1 cellular context compared by ENCODE assay signal in the genomic region with DNA sequence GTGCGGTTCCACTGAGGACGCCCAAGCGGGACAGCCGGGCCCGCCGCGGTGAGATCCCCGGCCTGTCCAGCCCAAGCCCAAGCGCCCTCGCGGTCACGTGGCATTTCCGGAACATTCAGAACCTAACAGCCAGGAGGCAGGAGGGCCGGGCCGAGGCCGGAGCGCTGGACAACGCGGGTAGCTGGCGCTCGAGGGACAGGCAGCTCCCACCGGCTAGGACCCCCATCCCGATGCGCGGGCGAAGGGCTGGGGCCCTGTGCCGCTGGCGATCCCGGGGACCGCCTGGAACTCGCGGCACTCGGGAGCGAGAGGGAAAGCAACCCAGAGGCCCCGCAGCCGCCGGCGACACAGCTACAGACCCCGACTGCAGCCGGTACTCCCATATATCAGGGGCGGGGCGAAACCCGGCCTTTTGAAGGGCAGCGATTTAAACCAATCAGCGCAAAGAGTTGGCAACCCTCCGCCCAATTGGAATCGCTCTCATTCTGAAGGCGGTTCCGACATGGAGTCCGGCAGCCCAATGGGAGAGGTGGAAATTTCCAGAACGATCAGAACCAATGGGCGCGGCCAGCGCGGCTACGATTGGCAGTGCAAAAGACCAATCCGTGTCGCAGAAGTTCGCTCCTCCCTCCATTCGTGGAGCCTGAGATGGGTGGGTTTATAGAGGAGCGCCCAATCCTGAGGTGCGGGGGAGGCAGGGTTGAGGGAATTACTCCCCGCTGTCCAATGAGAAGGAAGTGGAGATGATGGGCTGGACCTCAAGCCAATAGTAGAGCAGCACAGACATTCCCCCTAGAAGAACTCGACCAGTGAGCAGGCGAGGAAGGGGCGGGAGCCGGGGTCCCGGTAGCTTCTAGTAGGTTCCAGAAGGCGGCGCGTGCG.
A peak's percentile ranks its signal among the peaks of the same experiment; 100 is the strongest.
TF ChIP-seq lines count a peak whose summit lies in the region.

A gene (plus strand): TSS at position 849 of the 882 bp plus-strand sequence. CDS start 91 bp downstream, outside the sequence.

TF ChIP-seq in H1, 55 proteins besides CTCF, POLR2A, EP300 and RAD21:
- peak; percentile 97 for TF ChIP-seq CHD2 (IDR thresholded peaks at IDR 0.05; ENCODE audit: low read length)
- TF ChIP-seq KDM5A (IDR thresholded peaks at IDR 0.05; ENCODE audit: low read length) = no peak
- TF ChIP-seq CEBPB (IDR thresholded peaks at IDR 0.05; ENCODE audit: low read depth, low read length) = no peak
- TF ChIP-seq RXRA (IDR thresholded peaks at IDR 0.05; ENCODE audit: insufficient read depth, low read depth, low read length) = no peak
- no peak for TF ChIP-seq GABPA (IDR thresholded peaks at IDR 0.05; ENCODE audit: borderline replicate concordance, insufficient read depth, low read length)
- peak; percentile 85 for TF ChIP-seq GTF2F1 (IDR thresholded peaks at IDR 0.05; ENCODE audit: borderline replicate concordance, low read depth, low read length)
- TF ChIP-seq EGR1 (IDR thresholded peaks at IDR 0.05; ENCODE audit: borderline replicate concordance, low read depth, low read length) = peak; percentile 75; the same call in 1 of the 2 replicates
- no peak for TF ChIP-seq NANOG (IDR thresholded peaks at IDR 0.05; ENCODE audit: insufficient read depth, low read depth, low read length, poor library complexity, severe bottlenecking)
- no peak for TF ChIP-seq JUND (IDR thresholded peaks at IDR 0.05; ENCODE audit: low read length)
- TF ChIP-seq RNF2 (IDR thresholded peaks at IDR 0.05; ENCODE audit: borderline replicate concordance, low read depth, low read length, missing control alignments, poor library complexity, severe bottlenecking) = no peak
- no peak for TF ChIP-seq RFX5 (IDR thresholded peaks at IDR 0.05; ENCODE audit: borderline replicate concordance, low read depth, low read length)
- TF ChIP-seq, protein P1, sequence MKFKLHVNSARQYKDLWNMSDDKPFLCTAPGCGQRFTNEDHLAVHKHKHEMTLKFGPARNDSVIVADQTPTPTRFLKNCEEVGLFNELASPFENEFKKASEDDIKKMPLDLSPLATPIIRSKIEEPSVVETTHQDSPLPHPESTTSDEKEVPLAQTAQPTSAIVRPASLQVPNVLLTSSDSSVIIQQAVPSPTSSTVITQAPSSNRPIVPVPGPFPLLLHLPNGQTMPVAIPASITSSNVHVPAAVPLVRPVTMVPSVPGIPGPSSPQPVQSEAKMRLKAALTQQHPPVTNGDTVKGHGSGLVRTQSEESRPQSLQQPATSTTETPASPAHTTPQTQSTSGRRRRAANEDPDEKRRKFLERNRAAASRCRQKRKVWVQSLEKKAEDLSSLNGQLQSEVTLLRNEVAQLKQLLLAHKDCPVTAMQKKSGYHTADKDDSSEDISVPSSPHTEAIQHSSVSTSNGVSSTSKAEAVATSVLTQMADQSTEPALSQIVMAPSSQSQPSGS (IDR thresholded peaks at IDR 0.05; ENCODE audit: low read length) = no peak
- peak; percentile 97 for TF ChIP-seq PHF8 (conservative IDR thresholded peaks at IDR 0.05; ENCODE audit: low read depth, low read length)
- TF ChIP-seq SIN3A (conservative IDR thresholded peaks at IDR 0.05 in 1 of 2, IDR thresholded peaks at IDR 0.05 in 1 of 2; ENCODE audit: low read depth in 1 of 2, low read length in 2 of 2) = peak in 1 of 2 experiments; percentile 52; a peak in 1 of 4 replicates
- TF ChIP-seq NRF1 (IDR thresholded peaks at IDR 0.05; ENCODE audit: low read depth, low read length) = no peak; the same call in 1 of the 2 replicates
- TF ChIP-seq POLR2AphosphoS5 (IDR thresholded peaks at IDR 0.05; ENCODE audit: low read depth, low read length) = peak; percentile 84
- TF ChIP-seq ZNF274 (IDR thresholded peaks at IDR 0.05; ENCODE audit: borderline replicate concordance, extremely low read depth, low read length) = no peak
- TF ChIP-seq JUN (IDR thresholded peaks at IDR 0.05; ENCODE audit: low read depth, low read length) = no peak
- no peak for TF ChIP-seq BRCA1 (IDR thresholded peaks at IDR 0.05; ENCODE audit: low read depth, low read length)
- TF ChIP-seq CREB1 (IDR thresholded peaks at IDR 0.05) = peak; percentile 45; the same call in 1 of the 2 replicates
- no peak for TF ChIP-seq HDAC6 (IDR thresholded peaks at IDR 0.05; ENCODE audit: low read depth, low read length)
- TF ChIP-seq RBBP5 (IDR thresholded peaks at IDR 0.05; ENCODE audit: borderline replicate concordance, low read depth, low read length) = no peak
- TF ChIP-seq CBX5 (IDR thresholded peaks at IDR 0.05; ENCODE audit: low read depth, low read length) = no peak
- peak; percentile 94 for TF ChIP-seq TAF7 (optimal IDR thresholded peaks at IDR 0.05; ENCODE audit: borderline replicate concordance, low read depth, low read length)
- no peak for TF ChIP-seq CHD1 (IDR thresholded peaks at IDR 0.05; ENCODE audit: low read depth, low read length)
- peak; percentile 98 for TF ChIP-seq SP2 (IDR thresholded peaks at IDR 0.05; ENCODE audit: low read length)
- no peak for TF ChIP-seq KDM1A (IDR thresholded peaks at IDR 0.05; ENCODE audit: borderline replicate concordance, low read length)
- no peak for TF ChIP-seq BCL11A (IDR thresholded peaks at IDR 0.05; ENCODE audit: low read depth in 2 of 2, low read length in 2 of 2)
- TF ChIP-seq TAF1 (IDR thresholded peaks at IDR 0.05; ENCODE audit: low read depth, low read length) = peak; percentile 99
- no peak for TF ChIP-seq EZH2 (IDR thresholded peaks at IDR 0.05; ENCODE audit: low read depth, low read length, severe bottlenecking)
- TF ChIP-seq, protein P2, sequence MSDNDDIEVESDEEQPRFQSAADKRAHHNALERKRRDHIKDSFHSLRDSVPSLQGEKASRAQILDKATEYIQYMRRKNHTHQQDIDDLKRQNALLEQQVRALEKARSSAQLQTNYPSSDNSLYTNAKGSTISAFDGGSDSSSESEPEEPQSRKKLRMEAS (IDR thresholded peaks at IDR 0.05) = peak; percentile 94
- TF ChIP-seq SIRT6 (IDR thresholded peaks at IDR 0.05; ENCODE audit: low read length) = no peak
- TF ChIP-seq, protein P3, sequence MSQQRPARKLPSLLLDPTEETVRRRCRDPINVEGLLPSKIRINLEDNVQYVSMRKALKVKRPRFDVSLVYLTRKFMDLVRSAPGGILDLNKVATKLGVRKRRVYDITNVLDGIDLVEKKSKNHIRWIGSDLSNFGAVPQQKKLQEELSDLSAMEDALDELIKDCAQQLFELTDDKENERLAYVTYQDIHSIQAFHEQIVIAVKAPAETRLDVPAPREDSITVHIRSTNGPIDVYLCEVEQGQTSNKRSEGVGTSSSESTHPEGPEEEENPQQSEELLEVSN (IDR thresholded peaks at IDR 0.05) = peak; percentile 94
- TF ChIP-seq POU5F1 (IDR thresholded peaks at IDR 0.05; ENCODE audit: low read depth, low read length) = no peak
- TF ChIP-seq CTBP2 (IDR thresholded peaks at IDR 0.05; ENCODE audit: borderline replicate concordance, insufficient read depth, insufficient read length, low read length) = no peak
- peak; percentile 99 for TF ChIP-seq SP1 (IDR thresholded peaks at IDR 0.05; ENCODE audit: low read depth, low read length)
- TF ChIP-seq TBP (IDR thresholded peaks at IDR 0.05; ENCODE audit: low read depth, low read length) = peak; percentile 97
- TF ChIP-seq SIX5 (IDR thresholded peaks at IDR 0.05; ENCODE audit: low read depth, low read length) = no peak
- no peak for TF ChIP-seq KDM4A (IDR thresholded peaks at IDR 0.05; ENCODE audit: low read depth, low read length, severe bottlenecking)
- TF ChIP-seq ASH2L (IDR thresholded peaks at IDR 0.05; ENCODE audit: low read length) = peak; percentile 48
- no peak for TF ChIP-seq YY1 (IDR thresholded peaks at IDR 0.05; ENCODE audit: low read depth, low read length)
- TF ChIP-seq TCF12 (IDR thresholded peaks at IDR 0.05; ENCODE audit: low read depth, low read length) = no peak
- no peak for TF ChIP-seq HDAC2 (IDR thresholded peaks at IDR 0.05; ENCODE audit: borderline replicate concordance in 1 of 2, low read depth in 2 of 2, low read length in 2 of 2)
- TF ChIP-seq MAFK (IDR thresholded peaks at IDR 0.05; ENCODE audit: low read depth, low read length) = no peak
- TF ChIP-seq BACH1 (IDR thresholded peaks at IDR 0.05; ENCODE audit: low read length) = no peak
- TF ChIP-seq, protein P4, sequence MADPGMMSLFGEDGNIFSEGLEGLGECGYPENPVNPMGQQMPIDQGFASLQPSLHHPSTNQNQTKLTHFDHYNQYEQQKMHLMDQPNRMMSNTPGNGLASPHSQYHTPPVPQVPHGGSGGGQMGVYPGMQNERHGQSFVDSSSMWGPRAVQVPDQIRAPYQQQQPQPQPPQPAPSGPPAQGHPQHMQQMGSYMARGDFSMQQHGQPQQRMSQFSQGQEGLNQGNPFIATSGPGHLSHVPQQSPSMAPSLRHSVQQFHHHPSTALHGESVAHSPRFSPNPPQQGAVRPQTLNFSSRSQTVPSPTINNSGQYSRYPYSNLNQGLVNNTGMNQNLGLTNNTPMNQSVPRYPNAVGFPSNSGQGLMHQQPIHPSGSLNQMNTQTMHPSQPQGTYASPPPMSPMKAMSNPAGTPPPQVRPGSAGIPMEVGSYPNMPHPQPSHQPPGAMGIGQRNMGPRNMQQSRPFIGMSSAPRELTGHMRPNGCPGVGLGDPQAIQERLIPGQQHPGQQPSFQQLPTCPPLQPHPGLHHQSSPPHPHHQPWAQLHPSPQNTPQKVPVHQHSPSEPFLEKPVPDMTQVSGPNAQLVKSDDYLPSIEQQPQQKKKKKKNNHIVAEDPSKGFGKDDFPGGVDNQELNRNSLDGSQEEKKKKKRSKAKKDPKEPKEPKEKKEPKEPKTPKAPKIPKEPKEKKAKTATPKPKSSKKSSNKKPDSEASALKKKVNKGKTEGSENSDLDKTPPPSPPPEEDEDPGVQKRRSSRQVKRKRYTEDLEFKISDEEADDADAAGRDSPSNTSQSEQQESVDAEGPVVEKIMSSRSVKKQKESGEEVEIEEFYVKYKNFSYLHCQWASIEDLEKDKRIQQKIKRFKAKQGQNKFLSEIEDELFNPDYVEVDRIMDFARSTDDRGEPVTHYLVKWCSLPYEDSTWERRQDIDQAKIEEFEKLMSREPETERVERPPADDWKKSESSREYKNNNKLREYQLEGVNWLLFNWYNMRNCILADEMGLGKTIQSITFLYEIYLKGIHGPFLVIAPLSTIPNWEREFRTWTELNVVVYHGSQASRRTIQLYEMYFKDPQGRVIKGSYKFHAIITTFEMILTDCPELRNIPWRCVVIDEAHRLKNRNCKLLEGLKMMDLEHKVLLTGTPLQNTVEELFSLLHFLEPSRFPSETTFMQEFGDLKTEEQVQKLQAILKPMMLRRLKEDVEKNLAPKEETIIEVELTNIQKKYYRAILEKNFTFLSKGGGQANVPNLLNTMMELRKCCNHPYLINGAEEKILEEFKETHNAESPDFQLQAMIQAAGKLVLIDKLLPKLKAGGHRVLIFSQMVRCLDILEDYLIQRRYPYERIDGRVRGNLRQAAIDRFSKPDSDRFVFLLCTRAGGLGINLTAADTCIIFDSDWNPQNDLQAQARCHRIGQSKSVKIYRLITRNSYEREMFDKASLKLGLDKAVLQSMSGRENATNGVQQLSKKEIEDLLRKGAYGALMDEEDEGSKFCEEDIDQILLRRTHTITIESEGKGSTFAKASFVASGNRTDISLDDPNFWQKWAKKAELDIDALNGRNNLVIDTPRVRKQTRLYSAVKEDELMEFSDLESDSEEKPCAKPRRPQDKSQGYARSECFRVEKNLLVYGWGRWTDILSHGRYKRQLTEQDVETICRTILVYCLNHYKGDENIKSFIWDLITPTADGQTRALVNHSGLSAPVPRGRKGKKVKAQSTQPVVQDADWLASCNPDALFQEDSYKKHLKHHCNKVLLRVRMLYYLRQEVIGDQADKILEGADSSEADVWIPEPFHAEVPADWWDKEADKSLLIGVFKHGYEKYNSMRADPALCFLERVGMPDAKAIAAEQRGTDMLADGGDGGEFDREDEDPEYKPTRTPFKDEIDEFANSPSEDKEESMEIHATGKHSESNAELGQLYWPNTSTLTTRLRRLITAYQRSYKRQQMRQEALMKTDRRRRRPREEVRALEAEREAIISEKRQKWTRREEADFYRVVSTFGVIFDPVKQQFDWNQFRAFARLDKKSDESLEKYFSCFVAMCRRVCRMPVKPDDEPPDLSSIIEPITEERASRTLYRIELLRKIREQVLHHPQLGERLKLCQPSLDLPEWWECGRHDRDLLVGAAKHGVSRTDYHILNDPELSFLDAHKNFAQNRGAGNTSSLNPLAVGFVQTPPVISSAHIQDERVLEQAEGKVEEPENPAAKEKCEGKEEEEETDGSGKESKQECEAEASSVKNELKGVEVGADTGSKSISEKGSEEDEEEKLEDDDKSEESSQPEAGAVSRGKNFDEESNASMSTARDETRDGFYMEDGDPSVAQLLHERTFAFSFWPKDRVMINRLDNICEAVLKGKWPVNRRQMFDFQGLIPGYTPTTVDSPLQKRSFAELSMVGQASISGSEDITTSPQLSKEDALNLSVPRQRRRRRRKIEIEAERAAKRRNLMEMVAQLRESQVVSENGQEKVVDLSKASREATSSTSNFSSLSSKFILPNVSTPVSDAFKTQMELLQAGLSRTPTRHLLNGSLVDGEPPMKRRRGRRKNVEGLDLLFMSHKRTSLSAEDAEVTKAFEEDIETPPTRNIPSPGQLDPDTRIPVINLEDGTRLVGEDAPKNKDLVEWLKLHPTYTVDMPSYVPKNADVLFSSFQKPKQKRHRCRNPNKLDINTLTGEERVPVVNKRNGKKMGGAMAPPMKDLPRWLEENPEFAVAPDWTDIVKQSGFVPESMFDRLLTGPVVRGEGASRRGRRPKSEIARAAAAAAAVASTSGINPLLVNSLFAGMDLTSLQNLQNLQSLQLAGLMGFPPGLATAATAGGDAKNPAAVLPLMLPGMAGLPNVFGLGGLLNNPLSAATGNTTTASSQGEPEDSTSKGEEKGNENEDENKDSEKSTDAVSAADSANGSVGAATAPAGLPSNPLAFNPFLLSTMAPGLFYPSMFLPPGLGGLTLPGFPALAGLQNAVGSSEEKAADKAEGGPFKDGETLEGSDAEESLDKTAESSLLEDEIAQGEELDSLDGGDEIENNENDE (IDR thresholded peaks at IDR 0.05; ENCODE audit: insufficient replicate concordance, low read length) = no peak
- TF ChIP-seq, protein P5, sequence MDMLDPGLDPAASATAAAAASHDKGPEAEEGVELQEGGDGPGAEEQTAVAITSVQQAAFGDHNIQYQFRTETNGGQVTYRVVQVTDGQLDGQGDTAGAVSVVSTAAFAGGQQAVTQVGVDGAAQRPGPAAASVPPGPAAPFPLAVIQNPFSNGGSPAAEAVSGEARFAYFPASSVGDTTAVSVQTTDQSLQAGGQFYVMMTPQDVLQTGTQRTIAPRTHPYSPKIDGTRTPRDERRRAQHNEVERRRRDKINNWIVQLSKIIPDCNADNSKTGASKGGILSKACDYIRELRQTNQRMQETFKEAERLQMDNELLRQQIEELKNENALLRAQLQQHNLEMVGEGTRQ (IDR thresholded peaks at IDR 0.05; ENCODE audit: low read length) = peak; percentile 70
- TF ChIP-seq TEAD4 (IDR thresholded peaks at IDR 0.05; ENCODE audit: low read depth, low read length) = peak; percentile 79
- TF ChIP-seq SP4 (IDR thresholded peaks at IDR 0.05; ENCODE audit: low read length) = peak; percentile 86; the same call in 1 of the 2 replicates
- no peak for TF ChIP-seq SAP30 (IDR thresholded peaks at IDR 0.05; ENCODE audit: insufficient read depth, insufficient replicate concordance, low read length)
- TF ChIP-seq, protein P6, sequence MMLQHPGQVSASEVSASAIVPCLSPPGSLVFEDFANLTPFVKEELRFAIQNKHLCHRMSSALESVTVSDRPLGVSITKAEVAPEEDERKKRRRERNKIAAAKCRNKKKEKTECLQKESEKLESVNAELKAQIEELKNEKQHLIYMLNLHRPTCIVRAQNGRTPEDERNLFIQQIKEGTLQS (IDR thresholded peaks at IDR 0.05; ENCODE audit: insufficient read depth, low read depth, low read length) = peak; percentile 64; the same call in 1 of the 2 replicates
- TF ChIP-seq FOSL1 (IDR thresholded peaks at IDR 0.05; ENCODE audit: insufficient read depth, low read depth, low read length) = no peak
- TF ChIP-seq CBX8 (IDR thresholded peaks at IDR 0.05; ENCODE audit: borderline replicate concordance, low read depth, low read length) = no peak
- no peak for TF ChIP-seq SUZ12 (IDR thresholded peaks at IDR 0.05; ENCODE audit: low read length)
- TF ChIP-seq SRF (IDR thresholded peaks at IDR 0.05; ENCODE audit: low read depth, low read length) = no peak
